Comparison of ENCODE assay signal across 8 cellular contexts in the genomic region with DNA sequence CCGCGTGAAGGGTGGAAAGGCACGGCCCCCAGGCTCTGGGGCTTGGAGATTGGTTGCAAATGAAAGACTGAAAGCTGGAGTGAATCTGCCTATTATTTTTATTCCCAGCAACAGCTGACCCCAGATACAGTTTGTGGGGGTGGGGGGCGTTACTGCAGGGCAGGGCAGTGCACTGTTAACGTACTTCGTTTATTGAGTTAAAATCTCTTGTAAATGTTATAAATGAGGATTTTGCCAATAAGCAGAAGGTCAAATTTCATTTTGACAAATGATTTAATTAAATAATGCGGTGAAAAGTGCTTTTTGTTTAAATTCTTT. TPM values are rescaled to one million over a fixed set of nuclear protein-coding genes. Genes with fewer than 3 reads are reported as not detected.
DNase-seq lines count a peak whose midpoint lies in the region; ATAC-seq and TF ChIP-seq lines count a peak whose summit lies in the region.

No MANE protein-coding gene starts in this region.

- no peaks in the 10 kb centered on the region for H3K27me3 Mint-ChIP-seq in activated CD8-positive, alpha-beta T cell treated with anti-CD3 and anti-CD28 coated beads, Interleukin-2, amount 10 ng/mL, durations not matched to agents 7 days and 5 days (ENCODE audit: low read depth)

- peak overlapping the region; percentile 85 for H3K4me3 ChIP-seq in HEK293 (ENCODE audit: low read depth, low read length)
- peak overlapping the region; percentile 83; the same call in 1 of the 2 replicates for H3K4me3 ChIP-seq in iPS DF 6.9 (ENCODE audit: low read length)
- H3K4me3 ChIP-seq in spleen: peak overlapping the region; percentile 66 to 93 (median 88)

- peaks cover 31% of the 10 kb centered on the region for H3K36me3 Mint-ChIP-seq in activated CD8-positive, alpha-beta T cell treated with anti-CD3 and anti-CD28 coated beads, Interleukin-2, amount 10 ng/mL, durations not matched to agents 7 days and 5 days (ENCODE audit: low read depth)

- POLR2A ChIA-PET in HEK293 (lab: Yijun Ruan, JAX): interaction anchor here (1.1 to 2.6 kb wide), 7 partner anchors 10 to 296 kb away, joined by 3 to 40 read pairs (median 6); a partner anchor contains a TSS
- POLR2A ChIA-PET in activated CD8-positive, alpha-beta T cell treated with anti-CD3 and anti-CD28 coated beads, Interleukin-2, amount 10 ng/mL, durations not matched to agents 7 days and 5 days (lab: Charles Lee): interaction anchor here (0.8 to 4.1 kb wide), 14 partner anchors 9 to 297 kb away, joined by 3 to 55 read pairs (median 6); a partner anchor contains a TSS

- intact Hi-C loops in spleen (cut with DNase I; ENCODE audit: low total_unique reads): loop anchor here (5.0 to 10.0 kb wide), 2 partner anchors 94 to 297 kb away; no protein-coding TSS in a partner anchor

- no peaks in the 10 kb centered on the region for H3K27me3 ChIP-seq in iPS DF 6.9 (ENCODE audit: control insufficient read depth, insufficient read depth, low read length)
- H3K27me3 ChIP-seq in spleen (replicated peaks in 1 of 7): no peaks in the 10 kb centered on the region

- H3K4me1 ChIP-seq in HEK293 (ENCODE audit: control insufficient read depth, insufficient read depth, low read length) (peaks cover 5% of the 10 kb centered on the region; the same call in 1 of the 2 replicates), iPS DF 6.9 (ENCODE audit: control insufficient read depth, insufficient read depth, low read length) (peaks cover 1% of the 10 kb centered on the region; the same call in 1 of the 2 replicates), spleen (peaks cover 9 to 50% (median 43%) of the 10 kb centered on the region in 6 donors)

- H3K27ac ChIP-seq in HEK293 (ENCODE audit: extremely low read depth, low read depth, low read length) (peak overlapping the region; percentile 96), iPS DF 6.9 (ENCODE audit: low read length) (no peak overlapping the region), spleen (peak overlapping the region; percentile 93 to 100 (median 98))

- H3K27ac Mint-ChIP-seq in activated CD8-positive, alpha-beta T cell treated with anti-CD3 and anti-CD28 coated beads, Interleukin-2, amount 10 ng/mL, durations not matched to agents 7 days and 5 days: peak overlapping the region; percentile 99

- CTCF ChIA-PET in HEK293 (lab: Yijun Ruan, JAX): no interaction called here
- CTCF ChIA-PET in activated CD8-positive, alpha-beta T cell treated with anti-CD3 and anti-CD28 coated beads, Interleukin-2, amount 10 ng/mL, durations not matched to agents 7 days and 5 days (lab: Charles Lee): interaction anchor here (0.6 to 2.4 kb wide), 3 partner anchors 18 to 296 kb away, joined by 3 to 8 read pairs (median 3); no protein-coding TSS in a partner anchor

- H3K36me3 ChIP-seq in HEK293 (ENCODE audit: control insufficient read depth in 2 of 2, insufficient read depth in 1 of 2, low read length in 2 of 2) (no peaks in the 10 kb centered on the region), iPS DF 6.9 (ENCODE audit: control insufficient read depth, insufficient read depth, low read length) (no peaks in the 10 kb centered on the region), spleen (no peaks in the 10 kb centered on the region)

- DNase-seq in activated CD8-positive, alpha-beta T cell treated with anti-CD3 and anti-CD28 coated beads, Interleukin-2, amount 10 ng/mL, durations not matched to agents 7 days and 5 days: no peak
- DNase-seq in iPS DF 6.9 (ENCODE audit: low read depth, low spot score): no peak
- DNase-seq in spleen: no peak
- DNase-seq in epidermal melanocyte (ENCODE audit: insufficient read length, low spot score): no peak
- DNase-seq in AG08396 (ENCODE audit: low spot score): no peak
- no peak for DNase-seq in RPMI8226

- no peaks in the 10 kb centered on the region for H3K9me3 Mint-ChIP-seq in activated CD8-positive, alpha-beta T cell treated with anti-CD3 and anti-CD28 coated beads, Interleukin-2, amount 10 ng/mL, durations not matched to agents 7 days and 5 days (ENCODE audit: insufficient read depth)

- no peaks in the 10 kb centered on the region for H3K9me3 ChIP-seq in HEK293 (ENCODE audit: control insufficient read depth, insufficient read depth, low read depth, low read length)
- no peaks in the 10 kb centered on the region for H3K9me3 ChIP-seq in iPS DF 6.9 (ENCODE audit: control insufficient read depth, insufficient read depth, low read length)
- H3K9me3 ChIP-seq in spleen: no peaks in the 10 kb centered on the region

- no peak for ATAC-seq in activated CD8-positive, alpha-beta T cell treated with anti-CD3 and anti-CD28 coated beads, Interleukin-2, amount 10 ng/mL, durations not matched to agents 7 days and 5 days
- no peak for ATAC-seq in HG02571 (IDR thresholded peaks at IDR 0.05; ENCODE audit: unreplicated experiment)

- peaks cover 38% of the 10 kb centered on the region for H3K4me1 Mint-ChIP-seq in activated CD8-positive, alpha-beta T cell treated with anti-CD3 and anti-CD28 coated beads, Interleukin-2, amount 10 ng/mL, durations not matched to agents 7 days and 5 days (ENCODE audit: low read depth)

- no peak for TF ChIP-seq POLR2A in spleen (IDR thresholded peaks at IDR 0.05)

- peak overlapping the region; percentile 95 for H3K4me3 Mint-ChIP-seq in activated CD8-positive, alpha-beta T cell treated with anti-CD3 and anti-CD28 coated beads, Interleukin-2, amount 10 ng/mL, durations not matched to agents 7 days and 5 days

- no CpG with 5 or more reads among the region's 7 CpGs for WGBS in iPS DF 6.9 (ENCODE audit: insufficient coverage, insufficient read length)
- 1 to 3% (median 2%) methylated on average over 7 of the region's 7 CpGs for WGBS in spleen, 5 donors

- TF ChIP-seq CTCF in HEK293 (tag by site-specific recombination; IDR thresholded peaks at IDR 0.05) (no peak), spleen (IDR thresholded peaks at IDR 0.05 in 8 of 11, conservative IDR thresholded peaks at IDR 0.05 in 3 of 11) (no peak)

TF ChIP-seq in HEK293, 187 proteins besides CTCF, POLR2A, EP300 and RAD21:
- TF ChIP-seq ZNF133 (tag by site-specific recombination; IDR thresholded peaks at IDR 0.05): no peak
- no peak for TF ChIP-seq GLI2 (tag by site-specific recombination; IDR thresholded peaks at IDR 0.05; ENCODE audit: borderline replicate concordance, low read depth)
- 0 out of 2 replicates have a peak, but pooled peaks have one; percentile 41 for TF ChIP-seq ZNF660 (tag by site-specific recombination; IDR thresholded peaks at IDR 0.05)
- 0 out of 2 replicates have a peak, but pooled peaks have one; percentile 21 for TF ChIP-seq EGR2 (tag by site-specific recombination; IDR thresholded peaks at IDR 0.05; ENCODE audit: low read depth)
- TF ChIP-seq ZNF394 (tag by site-specific recombination; IDR thresholded peaks at IDR 0.05; ENCODE audit: borderline replicate concordance): no peak; the same call in 1 of the 2 replicates
- no peak for TF ChIP-seq ZNF391 (tag by site-specific recombination; IDR thresholded peaks at IDR 0.05; ENCODE audit: borderline replicate concordance, low read depth)
TF ChIP-seq in HEK293: peak in this region for 2.

RNA-seq across cellular contexts. Expression of a gene that starts 1.0 kb away (rescaled TPM):
- 10 to 100 TPM; 96.2 to 98.7 TPM for total RNA-seq in activated CD8-positive, alpha-beta T cell treated with anti-CD3 and anti-CD28 coated beads, Interleukin-2, amount 10 ng/mL, durations not matched to agents 7 days and 5 days
- total RNA-seq in spleen: 10 to 100 TPM; 48.7 to 76.9 (median 58.4) TPM
- polyA plus RNA-seq in spleen: 10 to 100 TPM; 17.0 to 23.5 (median 18.6) TPM
